In genomic region chr18:24656571-24656971, GRCh38 we compare ENCODE assay signal across 12 cellular contexts.
DNase-seq lines count a peak whose midpoint lies in the region; ATAC-seq and TF ChIP-seq lines count a peak whose summit lies in the region.
"Had no signal": no experiment of that assay in that cellular context is flagged by ENCODE, and none has a peak within 500 bp of the region (broad histone marks: within the 10 kb centered on the region; RNA-seq: fewer than 3 reads in every experiment).

No MANE protein-coding gene starts in this region.

- H3K4me1 Mint-ChIP-seq in nephron (peaks cover 49% of the 10 kb centered on the region), type B pancreatic cell (ENCODE audit: unreplicated experiment) (peaks cover 16% of the 10 kb centered on the region)
- peaks cover 18% of the 10 kb centered on the region for H3K4me1 Mint-ChIP-seq in CD8-positive, alpha-beta T cell (ENCODE audit: low read depth)
- peaks cover 15% of the 10 kb centered on the region for H3K4me1 Mint-ChIP-seq in activated naive CD8-positive, alpha-beta T cell treated with anti-CD3 and anti-CD28 coated beads for 36 hours

- no peak for ATAC-seq in CD8-positive, alpha-beta T cell
- no peak for ATAC-seq in GM21360 (IDR thresholded peaks at IDR 0.05; ENCODE audit: unreplicated experiment)
- ATAC-seq: left ventricle myocardium superior had no signal

- intact Hi-C loops in CD8-positive, alpha-beta T cell (cut with DNase I, micrococcal nuclease) = no loop called here

- CTCF ChIA-PET in CD8-positive, alpha-beta T cell (lab: Charles Lee) = no interaction called here

- POLR2A ChIA-PET in CD8-positive, alpha-beta T cell (lab: Charles Lee) = interaction anchor here (1.2 kb wide), 1 partner anchor 27 kb away, joined by 3 read pairs; no protein-coding TSS in a partner anchor

- no peaks in the 10 kb centered on the region for H3K36me3 ChIP-seq in GM23248 (ENCODE audit: low read depth)
- no peaks in the 10 kb centered on the region for H3K36me3 ChIP-seq in CD8-positive, alpha-beta T cell (ENCODE audit: insufficient read depth, low read length)

- H3K9me3 ChIP-seq in GM23248 (ENCODE audit: low read depth) = no peaks in the 10 kb centered on the region
- no peaks in the 10 kb centered on the region for H3K9me3 ChIP-seq in CD8-positive, alpha-beta T cell (ENCODE audit: low read length)

- no peak overlapping the region for H3K27ac ChIP-seq in GM23248
- no peak overlapping the region for H3K27ac ChIP-seq in CD8-positive, alpha-beta T cell (ENCODE audit: low read depth, low read length)

- H3K4me3 ChIP-seq in GM23248 = no peak overlapping the region
- no peak overlapping the region for H3K4me3 ChIP-seq in CD8-positive, alpha-beta T cell (ENCODE audit: low read depth, low read length)

- peaks cover 14% of the 10 kb centered on the region for H3K4me1 ChIP-seq in GM23248 (ENCODE audit: insufficient read depth)
- peaks cover 9% of the 10 kb centered on the region for H3K4me1 ChIP-seq in CD8-positive, alpha-beta T cell (ENCODE audit: insufficient read depth, low read length)

- TF ChIP-seq CTCF in nephron (IDR thresholded peaks at IDR 0.05; ENCODE audit: unreplicated experiment in 3 of 3) (no peak), type B pancreatic cell (conservative IDR thresholded peaks at IDR 0.05) (no peak)
- TF ChIP-seq CTCF in CD8-positive, alpha-beta T cell (IDR thresholded peaks at IDR 0.05) = no peak

- H3K9ac ChIP-seq in GM23248 = no peak overlapping the region

- H3F3A ChIP-seq in GM23248 (ENCODE audit: insufficient read depth) = no peaks in the 10 kb centered on the region

- H3K4me3 Mint-ChIP-seq in nephron = no peak overlapping the region
- H3K4me3 Mint-ChIP-seq in CD8-positive, alpha-beta T cell = no peak overlapping the region
- no peak overlapping the region for H3K4me3 Mint-ChIP-seq in activated naive CD8-positive, alpha-beta T cell treated with anti-CD3 and anti-CD28 coated beads for 36 hours
- no peak overlapping the region for H3K4me3 Mint-ChIP-seq in type B pancreatic cell
- H3K4me3 Mint-ChIP-seq: H9 had no signal

- H3K27ac Mint-ChIP-seq in nephron = peak overlapping the region; percentile 56 to 82 (median 82)
- no peak overlapping the region for H3K27ac Mint-ChIP-seq in CD8-positive, alpha-beta T cell
- no peak overlapping the region for H3K27ac Mint-ChIP-seq in activated naive CD8-positive, alpha-beta T cell treated with anti-CD3 and anti-CD28 coated beads for 36 hours
- no peak overlapping the region for H3K27ac Mint-ChIP-seq in type B pancreatic cell
- H3K27ac Mint-ChIP-seq: H9 had no signal

- peaks cover 9% of the 10 kb centered on the region for H3K9me3 Mint-ChIP-seq in nephron
- H3K9me3 Mint-ChIP-seq in CD8-positive, alpha-beta T cell = peaks cover 5% of the 10 kb centered on the region
- H3K9me3 Mint-ChIP-seq in activated naive CD8-positive, alpha-beta T cell treated with anti-CD3 and anti-CD28 coated beads for 36 hours = no peaks in the 10 kb centered on the region
- H3K9me3 Mint-ChIP-seq in type B pancreatic cell = no peaks in the 10 kb centered on the region

- H2AFZ ChIP-seq in GM23248 = no peak overlapping the region

- peaks cover 4% of the 10 kb centered on the region for H3K36me3 Mint-ChIP-seq in nephron (ENCODE audit: low read depth)
- no peaks in the 10 kb centered on the region for H3K36me3 Mint-ChIP-seq in CD8-positive, alpha-beta T cell
- H3K36me3 Mint-ChIP-seq in activated naive CD8-positive, alpha-beta T cell treated with anti-CD3 and anti-CD28 coated beads for 36 hours = no peaks in the 10 kb centered on the region
- no peaks in the 10 kb centered on the region for H3K36me3 Mint-ChIP-seq in type B pancreatic cell

- 0 to 4% methylated on average over 2 of the region's 2 CpGs for WGBS in GM23248 (ENCODE audit: low coverage in 1 of 2, low lambda C conversion rate in 2 of 2, missing lambda C conversion rate in 2 of 2), 2 experiments

- no peaks in the 10 kb centered on the region for H4K20me1 ChIP-seq in GM23248 (ENCODE audit: insufficient read depth)

- peak; percentile 72 for DNase-seq in GM23248
- peak; percentile 93 for DNase-seq in NCI-H2171 treated with DMSO at 0.1 percent for 48 hours (lab: John Stamatoyannopoulos, UW)
- peak; percentile 5 for DNase-seq in astrocyte of the hippocampus (ENCODE audit: low read depth, low spot score)
- no peak for DNase-seq in CD8-positive, alpha-beta T cell
- DNase-seq in activated naive CD8-positive, alpha-beta T cell treated with anti-CD3 and anti-CD28 coated beads for 36 hours = no peak
- no peak for DNase-seq in type B pancreatic cell (ENCODE audit: extremely low spot score, unreplicated experiment)
- DNase-seq: activated CD4-positive, alpha-beta T cell treated with anti-CD3 and anti-CD28 coated beads, Interleukin-2, amount 50 U/mL, for 4 hours; H9; left ventricle myocardium superior; NCI-H187 treated with DMSO at 0.1 percent for 48 hours had no signal

- H3K79me2 ChIP-seq in GM23248 (ENCODE audit: insufficient read depth) = no peaks in the 10 kb centered on the region

- no peak overlapping the region for H3K4me2 ChIP-seq in GM23248 (ENCODE audit: unreplicated experiment)

- in situ Hi-C loops in GM23248 (cut with MboI) = no loop called here

- no peaks in the 10 kb centered on the region for H3K9me2 ChIP-seq in GM23248 (ENCODE audit: insufficient read depth)

- no peaks in the 10 kb centered on the region for H3K27me3 Mint-ChIP-seq in nephron (ENCODE audit: low read depth)
- no peaks in the 10 kb centered on the region for H3K27me3 Mint-ChIP-seq in CD8-positive, alpha-beta T cell (ENCODE audit: low read depth)
- H3K27me3 Mint-ChIP-seq in activated naive CD8-positive, alpha-beta T cell treated with anti-CD3 and anti-CD28 coated beads for 36 hours = no peaks in the 10 kb centered on the region
- H3K27me3 Mint-ChIP-seq in type B pancreatic cell = peaks cover 4% of the 10 kb centered on the region

- H3K27me3 ChIP-seq in GM23248 (replicated peaks; ENCODE audit: insufficient read depth) = no peaks in the 10 kb centered on the region; the same call in 1 of the 2 replicates
- no peaks in the 10 kb centered on the region for H3K27me3 ChIP-seq in CD8-positive, alpha-beta T cell (ENCODE audit: insufficient read depth, low read length)

Comparison
In these comparisons a context has a peak if more than half of its experiments do, and no peak if none do; other contexts are left out.
1. DNase-seq: peak in GM23248 (single experiment), NCI-H2171 treated with DMSO at 0.1 percent for 48 hours (single experiment) and astrocyte of the hippocampus (single experiment); none in CD8-positive, alpha-beta T cell (0 of 7), activated naive CD8-positive, alpha-beta T cell treated with anti-CD3 and anti-CD28 coated beads for 36 hours (single experiment) and type B pancreatic cell (single experiment).
2. H3K27ac Mint-ChIP-seq: peak in nephron (3 of 3); none in CD8-positive, alpha-beta T cell (single experiment), activated naive CD8-positive, alpha-beta T cell treated with anti-CD3 and anti-CD28 coated beads for 36 hours (single experiment) and type B pancreatic cell (single experiment).